ENCODE assay signal across 23 cellular contexts in the genomic region with DNA sequence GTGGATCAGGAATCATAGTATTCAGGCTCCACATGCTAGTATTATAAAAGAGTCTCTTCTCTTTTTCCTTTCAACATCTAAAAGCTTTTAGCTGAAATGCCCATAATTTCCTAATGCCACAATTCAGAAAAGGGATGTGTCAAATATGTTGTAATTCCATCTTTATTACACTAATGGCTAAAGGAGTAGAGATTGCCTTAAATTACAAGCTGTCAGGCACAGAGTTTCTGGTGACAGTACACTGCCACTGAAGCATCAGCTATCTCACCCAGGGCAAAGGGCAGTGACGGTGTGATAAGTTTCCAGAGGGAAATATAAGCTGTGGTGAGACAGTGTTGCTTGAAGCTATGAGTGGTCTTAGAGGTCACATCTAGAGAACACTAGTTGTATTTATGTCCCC.
DNase-seq lines count a peak whose midpoint lies in the region; ATAC-seq, FAIRE-seq and TF ChIP-seq lines count a peak whose summit lies in the region.
"Had no signal": no experiment of that assay in that cellular context is flagged by ENCODE, and none has a peak within 500 bp of the region (broad histone marks: within the 10 kb centered on the region; RNA-seq: fewer than 3 reads in every experiment).

No MANE protein-coding gene starts in this region.

- ATAC-seq in GM23338 (no peak), K562 (peak; percentile 57; the same call in 2 of the 3 replicates)

- H3K36me3 ChIP-seq in GM23338 (ENCODE audit: insufficient read depth) (no peaks in the 10 kb centered on the region), PC-9 (ENCODE audit: low read depth) (no peaks in the 10 kb centered on the region), K562 (ENCODE audit: control insufficient read depth, insufficient read depth, low read length) (no peaks in the 10 kb centered on the region), neural cell (ENCODE audit: insufficient read depth, low read length) (no peaks in the 10 kb centered on the region)
- H3K36me3 ChIP-seq: BLaER1 had no signal

- H3K79me2 ChIP-seq in GM23338 (replicated peaks; ENCODE audit: insufficient read depth) (no peaks in the 10 kb centered on the region), PC-9 (ENCODE audit: low read depth) (no peaks in the 10 kb centered on the region), K562 (ENCODE audit: control insufficient read depth, insufficient read depth, low read length) (no peaks in the 10 kb centered on the region), neural cell (replicated peaks; ENCODE audit: insufficient read depth, low read length) (no peaks in the 10 kb centered on the region)

- no peak overlapping the region for H3K4me2 ChIP-seq in GM23338
- no peak overlapping the region for H3K4me2 ChIP-seq in PC-9
- no peak overlapping the region for H3K4me2 ChIP-seq in K562 (ENCODE audit: insufficient read depth, low read length)
- H3K4me2 ChIP-seq in neural cell (ENCODE audit: low read length) = no peak overlapping the region
- H3K4me2 ChIP-seq: BLaER1 had no signal

- no peak for FAIRE-seq in K562 (lab: Jason Lieb, UNC)
- FAIRE-seq: A204.1, GM12891, GM18507, H1 had no signal

- peaks cover 5% of the 10 kb centered on the region; the same call in 2 of the 3 replicates for H3K4me1 Mint-ChIP-seq in GM23338
- H3K4me1 Mint-ChIP-seq: B cell; CD4-positive, CD25-positive, alpha-beta regulatory T cell; CD8-positive, alpha-beta memory T cell had no signal

- CTCF ChIA-PET in PC-9 (lab: Charles Lee) (no interaction called here), K562 (lab: Yijun Ruan, JAX; ENCODE audit: low intra/inter-chr PET ratio) (no interaction called here), HEK293T (lab: Yijun Ruan, JAX) (no interaction called here)

- H3K9me2 ChIP-seq in GM23338 (ENCODE audit: insufficient read depth) (no peaks in the 10 kb centered on the region), PC-9 (ENCODE audit: insufficient read depth) (no peaks in the 10 kb centered on the region), neural cell (ENCODE audit: insufficient read depth, low read length) (no peaks in the 10 kb centered on the region)

- TF ChIP-seq CTCF in GM23338 (conservative IDR thresholded peaks at IDR 0.05; ENCODE audit: low read depth in 2 of 2) = no peak
- TF ChIP-seq CTCF in PC-9 (conservative IDR thresholded peaks at IDR 0.05) = no peak
- TF ChIP-seq CTCF in K562 (IDR thresholded peaks at IDR 0.05 in 2 of 3, conservative IDR thresholded peaks at IDR 0.05 in 1 of 3; ENCODE audit: insufficient read depth in 2 of 3, low read depth in 1 of 3, low read length in 3 of 3) = no peak
- no peak for TF ChIP-seq CTCF in neural cell (IDR thresholded peaks at IDR 0.05; ENCODE audit: poor library complexity, severe bottlenecking)

- H3K27me3 Mint-ChIP-seq in GM23338 (ENCODE audit: insufficient read depth, low read depth, poor library complexity) = no peaks in the 10 kb centered on the region
- H3K27me3 Mint-ChIP-seq: B cell; CD4-positive, CD25-positive, alpha-beta regulatory T cell had no signal

- H4K20me1 ChIP-seq in GM23338 (replicated peaks; ENCODE audit: insufficient read depth) = no peaks in the 10 kb centered on the region
- H4K20me1 ChIP-seq in PC-9 (ENCODE audit: insufficient read depth) = no peaks in the 10 kb centered on the region
- H4K20me1 ChIP-seq in K562 (replicated peaks; ENCODE audit: control insufficient read depth, insufficient read depth, low read length) = no peaks in the 10 kb centered on the region
- no peaks in the 10 kb centered on the region for H4K20me1 ChIP-seq in neural cell (ENCODE audit: insufficient read depth)
- H4K20me1 ChIP-seq: BLaER1 had no signal

- H3K27me3 ChIP-seq in GM23338 (ENCODE audit: insufficient read depth) (no peaks in the 10 kb centered on the region), PC-9 (ENCODE audit: insufficient read depth, low read depth) (no peaks in the 10 kb centered on the region), K562 (ENCODE audit: control insufficient read depth in 2 of 2, insufficient read depth in 2 of 2, low read length in 2 of 2) (no peaks in the 10 kb centered on the region), neural cell (ENCODE audit: insufficient read depth, low read depth, low read length) (no peaks in the 10 kb centered on the region)
- H3K27me3 ChIP-seq: BLaER1 had no signal

- no peak overlapping the region for H3K27ac Mint-ChIP-seq in GM23338
- H3K27ac Mint-ChIP-seq: B cell; CD4-positive, CD25-positive, alpha-beta regulatory T cell; CD8-positive, alpha-beta memory T cell had no signal

- TF ChIP-seq EP300 in K562 (IDR thresholded peaks at IDR 0.05; ENCODE audit: low read length) (no peak), neural cell (conservative IDR thresholded peaks at IDR 0.05; ENCODE audit: poor library complexity, severe bottlenecking) (peak; percentile 90)

- H3K4me3 ChIP-seq in GM23338 = no peak overlapping the region
- H3K4me3 ChIP-seq in PC-9 = no peak overlapping the region
- no peak overlapping the region for H3K4me3 ChIP-seq in K562
- H3K4me3 ChIP-seq in neural cell (ENCODE audit: low read length) = no peak overlapping the region
- H3K4me3 ChIP-seq: BLaER1 had no signal

- no peaks in the 10 kb centered on the region for H3F3A ChIP-seq in GM23338 (replicated peaks; ENCODE audit: low read depth)
- no peaks in the 10 kb centered on the region for H3F3A ChIP-seq in PC-9 (ENCODE audit: insufficient read depth, low read depth)
- peaks cover 9% of the 10 kb centered on the region for H3F3A ChIP-seq in neural cell (ENCODE audit: insufficient read depth, low read length, poor library complexity, severe bottlenecking)

- H3K9me3 ChIP-seq in PC-9 (ENCODE audit: insufficient read depth, low read depth) (no peaks in the 10 kb centered on the region), K562 (replicated peaks; ENCODE audit: control insufficient read depth, insufficient read depth, low read depth, low read length) (no peaks in the 10 kb centered on the region), neural cell (ENCODE audit: low read length) (no peaks in the 10 kb centered on the region)
- H3K9me3 ChIP-seq: BLaER1 had no signal

- POLR2A ChIA-PET in PC-9 (lab: Charles Lee; ENCODE audit: unreplicated experiment) = no interaction called here
- POLR2A ChIA-PET in K562 (lab: Yijun Ruan, JAX) = no interaction called here
- POLR2A ChIA-PET in HEK293T (lab: Yijun Ruan, JAX) = no interaction called here

- no peak for TF ChIP-seq POLR2A in K562 (conservative IDR thresholded peaks at IDR 0.05)

- intact Hi-C loops in PC-9 (cut with micrococcal nuclease; ENCODE audit: unreplicated experiment) = no loop called here
- intact Hi-C loops in K562 (cut with micrococcal nuclease) = loop anchor here (5.0 kb wide), 1 partner anchor 130 kb away; no protein-coding TSS in a partner anchor

- peak overlapping the region; percentile 15; the same call in 1 of the 2 replicates for H2AFZ ChIP-seq in GM23338
- 0 out of 2 replicates have a peak overlapping the region, but pooled peaks have one; percentile 62 for H2AFZ ChIP-seq in PC-9
- no peak overlapping the region for H2AFZ ChIP-seq in K562 (ENCODE audit: low read depth, low read length)
- no peak overlapping the region for H2AFZ ChIP-seq in neural cell (ENCODE audit: low read depth, low read length)

- no peaks in the 10 kb centered on the region for H3K9me1 ChIP-seq in K562 (ENCODE audit: control insufficient read depth, insufficient read depth, low read length)

- no peaks in the 10 kb centered on the region for H3K9me3 Mint-ChIP-seq in GM23338

- in situ Hi-C loops in K562 (cut with MboI) = no loop called here

- no TSS peak for BruUV-seq in PC-9 (replicated peaks; lab: Mats Ljungman, UMichigan)
- no TSS peak for BruUV-seq in K562 (replicated peaks; lab: Mats Ljungman, UMichigan)

- no peak for TF ChIP-seq RAD21 in K562 (CRISPR knock-in tag; conservative IDR thresholded peaks at IDR 0.05 in 1 of 2, IDR thresholded peaks at IDR 0.05 in 1 of 2)
- no peak for TF ChIP-seq RAD21 in neural cell (conservative IDR thresholded peaks at IDR 0.05)

- H3K9ac ChIP-seq in K562 (ENCODE audit: insufficient read depth in 1 of 2, low read depth in 2 of 2, low read length in 2 of 2) (no peak overlapping the region), neural cell (ENCODE audit: low read length) (no peak overlapping the region)
- H3K9ac ChIP-seq: BLaER1 had no signal

- DNase-seq in GM23338 (ENCODE audit: low spot score) (no peak), PC-9 (no peak), K562 (ENCODE audit: extremely low read depth in 1 of 4, low spot score in 3 of 4) (no peak), DMS79 (lab: John Stamatoyannopoulos, UW) (no peak), HEK293T (ENCODE audit: extremely low spot score) (no peak)
- DNase-seq in activated effector memory CD4-positive, alpha-beta T cell treated with Interleukin-2 at 50 U/mL for 16 hours = no peak
- DNase-seq in activated naive CD4-positive, alpha-beta T cell (lab: John Stamatoyannopoulos, UW) = no peak
- DNase-seq: CD4-positive, CD25-positive, alpha-beta regulatory T cell; CD8-positive, alpha-beta memory T cell; DMS 273 treated with DMSO at 0.1 percent for 48 hours; DMS79 treated with DMSO at 0.1 percent for 48 hours; GF-D8; H7; HCEC 1CT had no signal

- H3K4me1 ChIP-seq in GM23338 (ENCODE audit: insufficient read depth) (no peaks in the 10 kb centered on the region), PC-9 (replicated peaks; ENCODE audit: insufficient read depth) (no peaks in the 10 kb centered on the region), K562 (replicated peaks in 1 of 2; ENCODE audit: control insufficient read depth in 2 of 2, insufficient read depth in 2 of 2, low read length in 2 of 2) (no peaks in the 10 kb centered on the region; a peak in 1 of 5 replicates)
- H3K4me1 ChIP-seq: BLaER1 had no signal

- no peak overlapping the region for H3K4me3 Mint-ChIP-seq in GM23338
- H3K4me3 Mint-ChIP-seq: B cell; CD4-positive, CD25-positive, alpha-beta regulatory T cell; CD8-positive, alpha-beta memory T cell had no signal

- H3K27ac ChIP-seq in GM23338 (ENCODE audit: low read depth) (no peak overlapping the region), PC-9 (no peak overlapping the region), K562 (ENCODE audit: extremely low read depth, low read depth, low read length) (no peak overlapping the region), neural cell (ENCODE audit: low read length) (peak overlapping the region; percentile 46)
- H3K27ac ChIP-seq: 22Rv1, BLaER1, C4-2B had no signal

- no peaks in the 10 kb centered on the region for H3K36me3 Mint-ChIP-seq in GM23338 (ENCODE audit: low read depth)
- H3K36me3 Mint-ChIP-seq: CD4-positive, CD25-positive, alpha-beta regulatory T cell; CD8-positive, alpha-beta memory T cell had no signal

- no CpG with 5 or more reads among the region's 1 CpG for WGBS in K562 (ENCODE audit: insufficient coverage, low coverage, missing lambda C conversion rate)

TF ChIP-seq in GM23338, 12 proteins besides CTCF, POLR2A, EP300 and RAD21 (continues in another document):
- no peak for TF ChIP-seq ZNF114 (CRISPR knock-in tag; IDR thresholded peaks at IDR 0.05)

TF ChIP-seq in K562, 482 proteins besides CTCF, POLR2A, EP300 and RAD21 (continues in another document):
- TF ChIP-seq CSDE1 (IDR thresholded peaks at IDR 0.05) (no peak), ZNF175 (CRISPR knock-in tag; IDR thresholded peaks at IDR 0.05; ENCODE audit: low read depth) (no peak)

TF ChIP-seq in neural cell, 6 proteins besides CTCF, POLR2A, EP300 and RAD21 (continues in another document):
- peak; percentile 92 for TF ChIP-seq POLR2AphosphoS5 (IDR thresholded peaks at IDR 0.05)
- TF ChIP-seq SMC3 (conservative IDR thresholded peaks at IDR 0.05; ENCODE audit: poor library complexity) = no peak

TF ChIP-seq in HEK293T, 16 proteins besides CTCF, POLR2A, EP300 and RAD21 (continues in another document):
- TF ChIP-seq ZNF384 (IDR thresholded peaks at IDR 0.05) = no peak
- TF ChIP-seq ELF4 (IDR thresholded peaks at IDR 0.05) = no peak

Comparison
In these comparisons a context has a peak if more than half of its experiments do, and no peak if none do; other contexts are left out.
1. H2AFZ ChIP-seq: peak in GM23338 (single experiment) and PC-9 (single experiment); none in K562 (single experiment) and neural cell (single experiment).